Comparison of ENCODE assay signal across 10 cellular contexts in the genomic region with DNA sequence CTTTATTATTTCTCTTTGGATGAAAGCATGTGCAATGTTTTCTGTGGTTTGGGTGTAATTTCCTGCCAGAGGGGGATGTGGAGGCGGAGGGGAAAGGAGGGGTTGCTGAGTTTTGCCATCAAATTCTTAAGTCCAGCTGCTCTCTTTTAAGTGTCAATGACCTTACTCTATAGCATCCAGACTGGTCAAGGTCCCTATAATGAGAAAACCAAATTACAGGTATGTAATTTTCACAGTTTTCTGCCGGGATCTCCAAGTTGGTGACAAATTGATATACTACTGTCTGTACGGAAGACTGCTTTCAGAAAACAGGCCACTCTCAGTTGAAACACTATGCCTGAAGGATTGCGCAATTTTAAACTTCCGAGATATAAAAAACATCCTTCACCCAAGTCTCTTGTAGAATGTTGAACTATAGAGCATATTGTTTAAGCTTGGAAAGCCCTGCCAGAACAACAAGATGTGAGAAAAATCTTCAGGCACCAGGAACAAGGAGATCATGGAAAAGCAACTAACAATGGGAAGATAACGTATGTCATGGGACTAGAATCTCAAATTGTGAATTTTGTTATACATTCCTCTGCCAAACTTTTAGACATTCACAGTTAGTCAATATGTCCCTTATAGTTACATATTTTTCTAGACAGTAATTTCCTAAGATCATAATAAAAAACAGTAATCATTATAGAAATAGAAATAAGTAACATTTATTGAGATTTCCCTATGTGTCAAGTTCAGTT.
DNase-seq lines count a peak whose midpoint lies in the region; ATAC-seq, FAIRE-seq and TF ChIP-seq lines count a peak whose summit lies in the region.
"Had no signal": no experiment of that assay in that cellular context is flagged by ENCODE, and none has a peak within 500 bp of the region (broad histone marks: within the 10 kb centered on the region; RNA-seq: fewer than 3 reads in every experiment).

No MANE protein-coding gene starts in this region.

- intact Hi-C loops in CD4-positive, alpha-beta memory T cell (cut with micrococcal nuclease) = loop anchor here (1.0 to 10.0 kb wide), 5 partner anchors 15 to 981 kb away; a partner anchor contains a TSS
- intact Hi-C loops in mucosa of descending colon (cut with DNase I, micrococcal nuclease) = no loop called here

- H3K9me3 Mint-ChIP-seq in CD4-positive, alpha-beta memory T cell = peaks cover 0 to 2% (median 0%) of the 10 kb centered on the region in 8 donors

- DNase-seq in CD4-positive, alpha-beta memory T cell = peak; percentile 56 to 74 (median 68)
- DNase-seq in NOMO-1 treated with DMSO at 0.1 percent for 48 hours (lab: John Stamatoyannopoulos, UW; ENCODE audit: unreplicated experiment) (peak; percentile 58), mucosa of descending colon (no peak), left lobe of liver (ENCODE audit: low spot score) (no peak), HTR-8/SVneo (ENCODE audit: insufficient read length, low spot score) (no peak), GM13977 (ENCODE audit: low spot score) (no peak), GM19239 (ENCODE audit: insufficient read length, low spot score) (no peak)
- peak; percentile 24 for DNase-seq in activated naive CD4-positive, alpha-beta T cell treated with anti-CD3 and anti-CD28 coated beads, Interleukin-2, amount 50 U/mL, for 16 hours
- DNase-seq: NCI-H1694 had no signal

- in situ Hi-C loops in GM13977 (cut with MboI; ENCODE audit: low pct_unique_long_range_greater_than_20kb, low sequenced_read_pairs, unreplicated experiment) = no loop called here

- peak overlapping the region in 1 of 2 donors; percentile 6 for H3K4me3 ChIP-seq in CD4-positive, alpha-beta memory T cell (ENCODE audit: low read length in 2 of 2)
- H3K4me3 ChIP-seq in mucosa of descending colon = no peak overlapping the region
- H3K4me3 ChIP-seq: vagina had no signal

- TF ChIP-seq CTCF in mucosa of descending colon (IDR thresholded peaks at IDR 0.05) (no peak), GM13977 (IDR thresholded peaks at IDR 0.05; ENCODE audit: extremely low read depth, insufficient read depth, missing control alignments) (no peak)

- H3K9me3 ChIP-seq in CD4-positive, alpha-beta memory T cell (ENCODE audit: control insufficient read depth in 1 of 2, low read length in 2 of 2) = no peaks in the 10 kb centered on the region
- no peaks in the 10 kb centered on the region for H3K9me3 ChIP-seq in mucosa of descending colon
- H3K9me3 ChIP-seq: vagina had no signal

- no peaks in the 10 kb centered on the region for H3K27me3 ChIP-seq in CD4-positive, alpha-beta memory T cell (ENCODE audit: insufficient read depth, low read length)
- H3K27me3 ChIP-seq: vagina had no signal

- POLR2A ChIA-PET in CD4-positive, alpha-beta memory T cell (lab: Charles Lee; ENCODE audit: partially characterized antibody) = interaction anchor here (1.0 to 4.3 kb wide), 16 partner anchors 10 to 301 kb away, joined by 3 to 63 read pairs (median 7); a partner anchor contains a TSS

- H3K27ac ChIP-seq in CD4-positive, alpha-beta memory T cell (ENCODE audit: low read depth, low read length) = peak overlapping the region; percentile 53
- H3K27ac ChIP-seq: vagina had no signal

- H3K4me1 ChIP-seq in CD4-positive, alpha-beta memory T cell (ENCODE audit: insufficient read depth, low read length) = peaks cover 74% of the 10 kb centered on the region
- H3K4me1 ChIP-seq in mucosa of descending colon (ENCODE audit: low read depth) = no peaks in the 10 kb centered on the region
- H3K4me1 ChIP-seq: vagina had no signal

- H3K27me3 Mint-ChIP-seq in CD4-positive, alpha-beta memory T cell = no peaks in the 10 kb centered on the region

- peak; percentile 69 for ATAC-seq in mucosa of descending colon
- ATAC-seq in left lobe of liver = no peak

- H3K27ac Mint-ChIP-seq in CD4-positive, alpha-beta memory T cell = peak overlapping the region; percentile 92 to 99 (median 94)

- peaks cover 64 to 79% (median 72%) of the 10 kb centered on the region in 4 donors for H3K4me1 Mint-ChIP-seq in CD4-positive, alpha-beta memory T cell

- peak overlapping the region; percentile 56 to 80 (median 76) for H3K4me3 Mint-ChIP-seq in CD4-positive, alpha-beta memory T cell

- no peaks in the 10 kb centered on the region for H3K36me3 ChIP-seq in CD4-positive, alpha-beta memory T cell (ENCODE audit: insufficient read depth, low read length)
- H3K36me3 ChIP-seq in mucosa of descending colon (ENCODE audit: low read depth) = no peaks in the 10 kb centered on the region
- H3K36me3 ChIP-seq: vagina had no signal

- peaks cover 0 to 5% of the 10 kb centered on the region in 2 donors for H3K36me3 Mint-ChIP-seq in CD4-positive, alpha-beta memory T cell

- FAIRE-seq in HTR-8/SVneo (lab: Jason Lieb, UNC) (no peak), GM19239 (lab: Jason Lieb, UNC) (no peak)

- CTCF ChIA-PET in CD4-positive, alpha-beta memory T cell (lab: Charles Lee; ENCODE audit: partially characterized antibody) = interaction anchor here (0.6 to 4.1 kb wide), 12 partner anchors 9 to 175 kb away, joined by 3 to 21 read pairs (median 6); no protein-coding TSS in a partner anchor

Comparison
In these comparisons a context has a peak if more than half of its experiments do, and no peak if none do; other contexts are left out.
1. DNase-seq: peak in CD4-positive, alpha-beta memory T cell (5 of 5), NOMO-1 treated with DMSO at 0.1 percent for 48 hours (single experiment) and activated naive CD4-positive, alpha-beta T cell treated with anti-CD3 and anti-CD28 coated beads, Interleukin-2, amount 50 U/mL, for 16 hours (single experiment); none in mucosa of descending colon (0 of 3), left lobe of liver (single experiment), HTR-8/SVneo (single experiment), GM13977 (single experiment) and GM19239 (single experiment).